Comparison of ENCODE assay signal across 8 cellular contexts in the genomic region with DNA sequence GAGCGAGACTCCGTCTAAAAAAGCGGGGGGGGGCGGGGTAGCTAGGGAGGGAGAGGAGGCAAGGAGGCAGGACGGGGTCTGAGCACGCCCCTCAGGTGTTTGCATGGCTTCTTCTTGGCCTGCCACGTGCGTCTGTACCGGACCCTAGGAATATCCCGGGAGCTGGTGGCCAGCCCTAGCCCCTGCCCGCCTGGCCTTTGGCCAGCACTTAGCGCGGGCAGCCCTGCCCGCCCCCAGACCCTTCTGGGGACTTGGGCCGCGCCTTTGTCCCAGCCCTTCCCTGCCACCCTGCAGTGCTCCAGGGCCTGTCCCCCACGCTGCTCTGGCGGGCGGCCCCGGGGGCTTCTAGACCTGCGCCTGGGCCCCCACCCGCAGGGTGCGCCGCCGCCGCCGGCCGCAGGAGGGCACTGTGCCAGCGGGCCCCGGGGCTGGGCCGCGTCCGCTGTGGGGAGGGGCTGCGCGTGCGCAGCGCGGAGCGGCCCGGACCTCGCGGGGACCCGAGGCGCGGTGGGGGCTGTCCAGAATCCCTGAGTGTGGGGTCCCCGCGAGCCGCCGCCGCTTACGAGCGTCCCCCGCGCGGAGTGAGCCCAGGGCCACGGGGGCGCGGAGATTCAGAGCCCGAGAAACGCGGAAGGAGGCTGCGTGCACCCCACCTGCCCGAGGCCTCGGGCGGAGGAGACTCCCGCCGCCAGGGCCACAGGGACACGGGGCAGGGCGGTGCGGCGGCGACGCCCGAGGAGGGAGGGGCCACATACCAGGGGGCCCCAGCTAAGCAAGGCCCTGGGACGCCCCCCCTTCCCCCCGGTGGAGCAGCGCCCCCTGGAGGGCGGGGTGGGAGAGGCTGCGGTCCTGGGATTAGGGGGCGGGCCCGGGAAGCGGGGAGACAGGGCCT. TPM values are rescaled to one million over a fixed set of nuclear protein-coding genes. Genes with fewer than 3 reads are reported as not detected.
DNase-seq lines count a peak whose midpoint lies in the region; ATAC-seq, FAIRE-seq and TF ChIP-seq lines count a peak whose summit lies in the region.

No MANE protein-coding gene starts in this region.

- H3K4me1 ChIP-seq in astrocyte (ENCODE audit: insufficient read depth, low read length) (no peaks in the 10 kb centered on the region), small intestine (ENCODE audit: control insufficient read depth in 2 of 2, insufficient read depth in 1 of 2, low read depth in 1 of 2, low read length in 1 of 2) (no peaks in the 10 kb centered on the region)

- H3K4me2 ChIP-seq in astrocyte (ENCODE audit: low read length): peak overlapping the region; percentile 94

- H3K27ac Mint-ChIP-seq in astrocyte (ENCODE audit: unreplicated experiment): no peak overlapping the region

- no peak for FAIRE-seq in astrocyte (lab: Jason Lieb, UNC)
- no peak for FAIRE-seq in small intestine (lab: Jason Lieb, UNC)

- H3K9me3 ChIP-seq in astrocyte (ENCODE audit: insufficient read depth, low read depth, low read length): no peaks in the 10 kb centered on the region
- H3K9me3 ChIP-seq in small intestine (ENCODE audit: control insufficient read depth, low read depth): no peaks in the 10 kb centered on the region

- peak overlapping the region; percentile 88 for H3K9ac ChIP-seq in astrocyte (ENCODE audit: low read length)

- peak; percentile 84 for ATAC-seq in GM21526 (IDR thresholded peaks at IDR 0.05; ENCODE audit: low FRiP score, unreplicated experiment)

- H3K36me3 Mint-ChIP-seq in astrocyte (ENCODE audit: low read depth, unreplicated experiment): peaks cover 6% of the 10 kb centered on the region

- H4K20me1 ChIP-seq in astrocyte (ENCODE audit: insufficient read depth, low read length): peaks cover 43% of the 10 kb centered on the region

- H3K27ac ChIP-seq in astrocyte (ENCODE audit: low read depth, low read length) (peak overlapping the region; percentile 68), small intestine (ENCODE audit: low read depth in 1 of 2, low read length in 1 of 2) (peak overlapping the region; percentile 79 to 86)

- H2AFZ ChIP-seq in astrocyte (ENCODE audit: low read depth, low read length): peak overlapping the region; percentile 75

- H3K27me3 ChIP-seq in astrocyte (ENCODE audit: insufficient read depth, low read length) (no peaks in the 10 kb centered on the region), small intestine (ENCODE audit: control insufficient read depth in 2 of 2, insufficient read depth in 2 of 2, low read length in 2 of 2) (no peaks in the 10 kb centered on the region)

- TF ChIP-seq CTCF in astrocyte (IDR thresholded peaks at IDR 0.05; ENCODE audit: insufficient read depth, low read depth, low read length): peak; percentile 15

- H3K4me3 ChIP-seq in GM08714 (ENCODE audit: low read length): peak overlapping the region; percentile 79
- peak overlapping the region; percentile 64 for H3K4me3 ChIP-seq in astrocyte (ENCODE audit: insufficient read depth, low read depth, low read length)
- H3K4me3 ChIP-seq in iPS-11a (ENCODE audit: low read depth, low read length): peak overlapping the region; percentile 53
- H3K4me3 ChIP-seq in small intestine (ENCODE audit: low read depth in 1 of 2, low read length in 2 of 2): peak overlapping the region; percentile 66 to 81

- no peaks in the 10 kb centered on the region for H3K9me3 Mint-ChIP-seq in astrocyte (ENCODE audit: unreplicated experiment)

- H3K36me3 ChIP-seq in astrocyte (ENCODE audit: insufficient read depth, low read length) (no peaks in the 10 kb centered on the region), small intestine (ENCODE audit: control insufficient read depth in 2 of 2, insufficient read depth in 2 of 2, low read length in 2 of 2) (no peaks in the 10 kb centered on the region)

- DNase-seq in HuH-7.5 (ENCODE audit: low spot score) (peak; percentile 93), T-helper 1 cell (peak; percentile 66 to 81 (median 70)), astrocyte (ENCODE audit: low read depth) (no peak), small intestine (peak; percentile 65), ureter (ENCODE audit: low spot score) (no peak)

- no peaks in the 10 kb centered on the region for H3K27me3 Mint-ChIP-seq in astrocyte (ENCODE audit: low read depth, unreplicated experiment)

- 1% methylated on average over 48 to 82 of the region's 82 CpGs for WGBS in small intestine, 3 donors

- peaks cover 24% of the 10 kb centered on the region for H3K79me2 ChIP-seq in astrocyte (ENCODE audit: insufficient read depth, low read length)

- H3K4me3 Mint-ChIP-seq in astrocyte (ENCODE audit: unreplicated experiment): no peak overlapping the region

- peaks cover 28% of the 10 kb centered on the region for H3K4me1 Mint-ChIP-seq in astrocyte (ENCODE audit: low read depth, unreplicated experiment)

RNA-seq across cellular contexts. Expression of a gene that starts 21.0 kb away (rescaled TPM):
- total RNA-seq in astrocyte (24.3 and 30.2 TPM in 2 replicates), ureter (58.4 TPM)
- polyA plus RNA-seq in small intestine: 10 to 100 TPM in 1 of 3 donors, 1 to 10 TPM in 2; 8.3 to 32.7 (median 10.0) TPM

RNA-seq across cellular contexts. Expression of a gene that starts 37.9 kb away (rescaled TPM):
- total RNA-seq in astrocyte (not detected in 2 replicates), ureter (not detected)
- polyA plus RNA-seq in small intestine: 1 to 10 TPM in 2 of 3 donors, under 1 TPM in 1; 0.54 to 1.6 (median 1.1) TPM

RNA-seq across cellular contexts. Expression of a gene that starts 46.3 kb away (rescaled TPM):
- 84.5 and 87.5 TPM in 2 replicates for total RNA-seq in astrocyte
- 10 to 100 TPM; 24.0 to 27.9 (median 27.5) TPM for polyA plus RNA-seq in small intestine
- 79.4 TPM for total RNA-seq in ureter

Comparison
In these comparisons a context has a peak if more than half of its experiments do, and no peak if none do; other contexts are left out.
1. DNase-seq: peak in HuH-7.5 (single experiment), T-helper 1 cell (5 of 5) and small intestine (single experiment); none in astrocyte (single experiment) and ureter (single experiment).
2. Peak in every context shown above with its lines, with median percentiles within 50 percentile points of each other: H3K4me3 ChIP-seq.